ENCODE assay signal across 10 cellular contexts in the genomic region with DNA sequence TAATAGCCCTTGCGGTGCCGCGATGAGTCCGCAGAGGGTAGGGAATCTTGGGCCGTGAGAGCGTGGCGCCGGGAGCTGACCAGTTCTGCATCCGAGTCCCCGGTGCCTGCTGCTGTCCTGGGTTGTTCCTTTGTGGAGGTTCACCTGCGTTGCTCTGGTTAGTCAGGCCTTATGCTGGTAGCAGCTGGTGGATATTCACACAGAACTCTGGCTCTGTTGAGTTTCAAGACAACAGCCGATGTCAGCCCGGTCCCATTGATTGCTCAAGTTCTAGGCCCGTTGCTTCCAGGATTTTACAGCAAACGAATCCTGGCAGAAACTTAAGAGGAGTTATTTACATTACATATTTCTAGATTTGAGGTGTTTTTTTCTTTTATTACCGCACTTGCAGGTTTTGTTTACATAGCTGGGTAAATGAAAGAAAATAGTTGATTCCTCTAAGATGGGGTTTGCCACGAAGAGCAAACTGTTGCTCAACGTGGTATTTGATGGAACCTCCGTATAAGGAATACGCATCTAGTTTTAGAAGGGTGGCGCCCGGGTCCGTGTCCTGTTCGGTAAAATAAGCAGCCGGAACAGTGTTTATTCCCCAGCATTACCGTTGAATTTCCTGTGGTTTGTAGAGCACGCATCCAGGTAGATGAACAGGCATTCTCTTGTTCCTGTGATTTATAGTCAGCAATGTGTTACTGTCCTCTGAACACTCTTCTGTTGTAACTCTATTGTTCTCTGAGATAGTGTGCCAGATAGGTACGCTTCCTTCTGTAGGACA. TPM values are rescaled to one million over a fixed set of nuclear protein-coding genes. Genes with fewer than 3 reads are reported as not detected.
DNase-seq lines count a peak whose midpoint lies in the region; TF ChIP-seq lines count a peak whose summit lies in the region.
"Had no signal": no experiment of that assay in that cellular context is flagged by ENCODE, and none has a peak within 500 bp of the region (broad histone marks: within the 10 kb centered on the region; RNA-seq: fewer than 3 reads in every experiment).

No MANE protein-coding gene starts in this region.

- H3K9me3 Mint-ChIP-seq in Calu3 (ENCODE audit: low read depth, unreplicated experiment) (no peaks in the 10 kb centered on the region), mesothelial cell of epicardium (peaks cover 4% of the 10 kb centered on the region)
- no peaks in the 10 kb centered on the region for H3K9me3 Mint-ChIP-seq in dendritic cell treated with granulocyte-macrophage colony-stimulating factor and Interleukin-4, amounts not matched to agents 40 ng/mL and 50 ng/mL, for 4 days

- BruUV-seq in Calu3 (replicated peaks; lab: Mats Ljungman, UMichigan) = TSS peak; percentile 58

- H3K27ac Mint-ChIP-seq in Calu3 (ENCODE audit: unreplicated experiment) (peak overlapping the region; percentile 52), mesothelial cell of epicardium (no peak overlapping the region)
- no peak overlapping the region for H3K27ac Mint-ChIP-seq in dendritic cell treated with granulocyte-macrophage colony-stimulating factor and Interleukin-4, amounts not matched to agents 40 ng/mL and 50 ng/mL, for 4 days

- CTCF ChIA-PET in Calu3 (lab: Charles Lee) = interaction anchor here (0.6 kb wide), 1 partner anchor 59 kb away, joined by 3 read pairs; no protein-coding TSS in a partner anchor

- intact Hi-C loops in Calu3 (cut with micrococcal nuclease; ENCODE audit: unreplicated experiment) = loop anchor here (5.0 kb wide), 1 partner anchor 59 kb away; no protein-coding TSS in a partner anchor
- intact Hi-C loops in dendritic cell treated with granulocyte-macrophage colony-stimulating factor and Interleukin-4, amounts not matched to agents 40 ng/mL and 50 ng/mL, for 4 days (cut with micrococcal nuclease) = no loop called here

- H3K4me3 Mint-ChIP-seq in Calu3 (ENCODE audit: low read depth, unreplicated experiment) = peak overlapping the region; percentile 77
- H3K4me3 Mint-ChIP-seq in dendritic cell treated with granulocyte-macrophage colony-stimulating factor and Interleukin-4, amounts not matched to agents 40 ng/mL and 50 ng/mL, for 4 days = peak overlapping the region; percentile 65
- peak overlapping the region; percentile 71 for H3K4me3 Mint-ChIP-seq in mesothelial cell of epicardium

- H3K4me1 Mint-ChIP-seq in Calu3 (ENCODE audit: low read depth, unreplicated experiment) (no peaks in the 10 kb centered on the region), mesothelial cell of epicardium (peaks cover 9% of the 10 kb centered on the region)
- H3K4me1 Mint-ChIP-seq in dendritic cell treated with granulocyte-macrophage colony-stimulating factor and Interleukin-4, amounts not matched to agents 40 ng/mL and 50 ng/mL, for 4 days (ENCODE audit: low read depth) = peaks cover 21% of the 10 kb centered on the region

- H3K27me3 Mint-ChIP-seq in Calu3 (ENCODE audit: unreplicated experiment) (no peaks in the 10 kb centered on the region), mesothelial cell of epicardium (ENCODE audit: low read depth) (peaks cover 45% of the 10 kb centered on the region)
- peaks cover 40% of the 10 kb centered on the region for H3K27me3 Mint-ChIP-seq in dendritic cell treated with granulocyte-macrophage colony-stimulating factor and Interleukin-4, amounts not matched to agents 40 ng/mL and 50 ng/mL, for 4 days

- peaks cover 16% of the 10 kb centered on the region for H3K36me3 Mint-ChIP-seq in Calu3 (ENCODE audit: insufficient read depth, unreplicated experiment)
- no peaks in the 10 kb centered on the region for H3K36me3 Mint-ChIP-seq in dendritic cell treated with granulocyte-macrophage colony-stimulating factor and Interleukin-4, amounts not matched to agents 40 ng/mL and 50 ng/mL, for 4 days (ENCODE audit: low read depth)
- H3K36me3 Mint-ChIP-seq in mesothelial cell of epicardium = no peaks in the 10 kb centered on the region

- TF ChIP-seq CTCF in Calu3 (IDR thresholded peaks at IDR 0.05; ENCODE audit: unreplicated experiment) = no peak
- no peak for TF ChIP-seq CTCF in mesothelial cell of epicardium (IDR thresholded peaks at IDR 0.05; ENCODE audit: unreplicated experiment)

- DNase-seq in Calu3 (no peak), KG1 (lab: John Stamatoyannopoulos, UW) (peak; percentile 37), mesothelial cell of epicardium (ENCODE audit: low spot score in 2 of 2, unreplicated experiment in 2 of 2) (peak in 1 of 2 experiments; percentile 42), HPDE6-E6E7 (ENCODE audit: extremely low spot score) (no peak), cortex of kidney (lab: John Stamatoyannopoulos, UW) (no peak), RPMI8226 (no peak)
- DNase-seq in stimulated activated CD4-positive, alpha-beta T cell treated with anti-CD3 and anti-CD28 coated beads, Interleukin-1b, Interleukin-23, amount 100 ng/mL, for 48 hours = no peak

RNA-seq across cellular contexts. Expression of a gene that starts 1.3 kb away (rescaled TPM):
- total RNA-seq in Calu3 (2022) (46.8 and 55.0 TPM in 2 replicates), mesothelial cell of epicardium (1.1 to 2.0 TPM (median 1.5 TPM) in 3 replicates)
- total RNA-seq: activated CD8-positive, alpha-beta memory T cell treated with anti-CD3 and anti-CD28 coated beads for 36 hours; OCI-LY7 had no signal

Comparison
In these comparisons a context has a peak if more than half of its experiments do, and no peak if none do; other contexts are left out.
1. RNA of a gene that starts 1.3 kb away (total RNA-seq): 46.8 to 55.0 TPM in Calu3; 1.1 to 2.0 TPM in mesothelial cell of epicardium; every median in the first group is over 10 times any median in the second.
2. Peak in every context shown above with its lines, with median percentiles within 50 percentile points of each other: H3K4me3 Mint-ChIP-seq.